8 cellular contexts compared by ENCODE assay signal in the genomic region with DNA sequence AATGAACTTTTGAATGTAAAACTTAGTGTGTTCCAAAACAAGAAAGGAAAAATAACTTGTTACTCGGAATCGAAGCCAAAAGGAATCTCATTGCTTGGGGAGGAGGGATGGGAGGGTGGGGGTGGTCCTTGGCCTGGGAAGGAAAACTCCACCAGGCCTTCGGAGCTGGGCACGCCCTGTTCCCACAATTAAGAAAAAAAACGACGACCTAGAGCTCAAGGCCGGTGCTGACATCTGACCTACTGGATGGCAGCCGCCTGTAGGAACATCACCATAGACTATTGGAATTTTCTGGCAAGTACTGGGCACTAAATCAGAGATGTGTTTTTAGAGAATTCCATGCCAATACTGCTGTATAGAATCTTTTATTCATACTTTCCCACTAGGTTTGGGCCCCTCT. TPM values are rescaled to one million over a fixed set of nuclear protein-coding genes. Genes with fewer than 3 reads are reported as not detected.
DNase-seq lines count a peak whose midpoint lies in the region; ATAC-seq and TF ChIP-seq lines count a peak whose summit lies in the region.

No MANE protein-coding gene starts in this region.

- POLR2A ChIA-PET in BJ (lab: Charles Lee) = no interaction called here

- peaks cover 77% of the 10 kb centered on the region for H3K4me1 ChIP-seq in body of pancreas
- H3K4me1 ChIP-seq in thyroid gland = peaks cover 42 to 66% of the 10 kb centered on the region in 2 donors

- H3K4me3 ChIP-seq in BJ (ENCODE audit: low read depth, low read length) = peak overlapping the region; percentile 90
- peak overlapping the region; percentile 60 to 83 for H3K4me3 ChIP-seq in body of pancreas
- peak overlapping the region; percentile 71 to 85 (median 85) for H3K4me3 ChIP-seq in thyroid gland (replicated peaks in 1 of 3)

- DNase-seq in BJ (ENCODE audit: low read depth) (no peak), body of pancreas (peak in 3 of 4 donors; percentile 55 to 64 (median 58)), left colon (peak; percentile 40 to 61), thyroid gland (peak in 1 of 2 donors; percentile 49), DMS79 treated with DMSO at 0.1 percent for 48 hours (lab: John Stamatoyannopoulos, UW) (no peak)
- DNase-seq in activated effector memory CD4-positive, alpha-beta T cell treated with Interleukin-2 at 50 U/mL for 16 hours = no peak

- TF ChIP-seq RAD21 in Ishikawa (IDR thresholded peaks at IDR 0.05; ENCODE audit: low read depth) = no peak

- H3K9me3 ChIP-seq in body of pancreas = no peaks in the 10 kb centered on the region
- no peaks in the 10 kb centered on the region for H3K9me3 ChIP-seq in thyroid gland

- intact Hi-C loops in body of pancreas (cut with DNase I) (no loop called here), left colon (cut with DNase I, micrococcal nuclease) (no loop called here), thyroid gland (cut with DNase I) (loop anchor here (5.0 kb wide), 1 partner anchor 115 kb away; a partner anchor contains a TSS)

- H3K27ac ChIP-seq in body of pancreas (peak overlapping the region; percentile 81 to 91 (median 86)), thyroid gland (peak overlapping the region; percentile 55 to 94 (median 85))

- TF ChIP-seq POLR2A in body of pancreas (IDR thresholded peaks at IDR 0.05) (no peak), thyroid gland (IDR thresholded peaks at IDR 0.05) (no peak)

- CTCF ChIA-PET in BJ (lab: Yijun Ruan, JAX) = interaction anchor here (1.0 to 2.4 kb wide), 2 partner anchors 11 to 129 kb away, joined by 3 to 13 read pairs; no protein-coding TSS in a partner anchor

- ATAC-seq in body of pancreas (peak; percentile 8), left colon (peak; percentile 8), GM19397 (IDR thresholded peaks at IDR 0.05; ENCODE audit: unreplicated experiment) (no peak)

- no peak for TF ChIP-seq EP300 in Ishikawa (IDR thresholded peaks at IDR 0.05; ENCODE audit: borderline replicate concordance)

- H3K36me3 ChIP-seq in BJ (ENCODE audit: control insufficient read depth, insufficient read depth, low read length) (no peaks in the 10 kb centered on the region), body of pancreas (replicated peaks in 1 of 2; ENCODE audit: insufficient read depth in 1 of 2, low read depth in 2 of 2) (no peaks in the 10 kb centered on the region), thyroid gland (peaks cover 1 to 3% of the 10 kb centered on the region in 2 donors)

- H3K27me3 ChIP-seq in BJ (ENCODE audit: control insufficient read depth, insufficient read depth, low read length) (no peaks in the 10 kb centered on the region), body of pancreas (no peaks in the 10 kb centered on the region), thyroid gland (no peaks in the 10 kb centered on the region)

- whole genome bisulfite sequencing in body of pancreas, 2 donors = 2 to 8% methylated on average over 8 of the region's 8 CpGs
- 7 to 9% methylated on average over 8 of the region's 8 CpGs for whole genome bisulfite sequencing in thyroid gland, 2 donors

- TF ChIP-seq CTCF in BJ (IDR thresholded peaks at IDR 0.05; ENCODE audit: insufficient read depth, low read depth, low read length) (no peak), body of pancreas (IDR thresholded peaks at IDR 0.05) (no peak), thyroid gland (IDR thresholded peaks at IDR 0.05) (no peak)

TF ChIP-seq in Ishikawa, 13 proteins besides CTCF, POLR2A, EP300 and RAD21:
- TF ChIP-seq NFIC (IDR thresholded peaks at IDR 0.05) (no peak), ZBTB7A (IDR thresholded peaks at IDR 0.05; ENCODE audit: low read depth) (0 out of 2 replicates have a peak, but pooled peaks have one; percentile 36)

RNA-seq across cellular contexts. Expression of a gene that starts 0.8 kb away (rescaled TPM):
- 44.3 and 61.6 TPM in 2 replicates for polyA plus RNA-seq in BJ (2011; rRNA removed)
- polyA minus RNA-seq in BJ (2011; rRNA and poly(A)+ RNA removed) = 17.5 and 29.2 TPM in 2 replicates
- total RNA-seq in body of pancreas = 10 to 100 TPM; 51.7 to 56.3 TPM
- total RNA-seq in left colon = 100 to 1,000 TPM; 141 to 156 TPM
- 10 to 100 TPM; 64.8 to 91.4 (median 84.2) TPM for total RNA-seq in thyroid gland

RNA-seq across cellular contexts. Expression of a gene that starts 53.4 kb away (rescaled TPM):
- polyA plus RNA-seq in BJ (2011; rRNA removed) = 5.6 and 8.1 TPM in 2 replicates
- polyA minus RNA-seq in BJ (2011; rRNA and poly(A)+ RNA removed) = 16.3 and 20.4 TPM in 2 replicates
- total RNA-seq in body of pancreas = 10 to 100 TPM; 35.8 to 38.9 TPM
- 10 to 100 TPM; 66.4 to 72.3 TPM for total RNA-seq in left colon
- 10 to 100 TPM; 14.7 to 36.1 (median 29.5) TPM for total RNA-seq in thyroid gland

Comparison
In these comparisons a context has a peak if more than half of its experiments do, and no peak if none do; other contexts are left out.
1. DNase-seq: peak in body of pancreas (3 of 4) and left colon (2 of 2); none in BJ (single experiment), DMS79 treated with DMSO at 0.1 percent for 48 hours (single experiment) and activated effector memory CD4-positive, alpha-beta T cell treated with Interleukin-2 at 50 U/mL for 16 hours (single experiment).
2. Peak in every context shown above with its lines, with median percentiles within 50 percentile points of each other: H3K4me3 ChIP-seq.